Comparison of ENCODE assay signal across 16 cellular contexts in the genomic region with DNA sequence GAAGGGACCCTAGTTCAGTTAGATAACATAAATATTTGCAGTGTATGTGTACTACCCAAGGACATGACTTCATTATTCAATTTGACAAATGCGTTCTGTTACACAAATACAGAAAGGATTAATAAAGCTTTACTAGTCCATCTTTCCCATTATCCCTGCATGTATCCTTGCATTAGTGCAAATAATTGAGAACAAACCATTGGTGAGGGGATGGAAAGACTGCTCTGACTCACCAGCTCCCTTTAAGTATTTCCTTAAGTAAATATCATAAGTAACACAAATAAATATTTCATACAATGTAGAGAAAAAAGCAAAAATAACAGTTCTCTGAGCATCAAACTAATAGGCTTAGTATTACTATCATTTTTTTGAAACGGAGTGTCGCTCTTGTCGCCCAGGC. TPM values are rescaled to one million over a fixed set of nuclear protein-coding genes. Genes with fewer than 3 reads are reported as not detected.
DNase-seq lines count a peak whose midpoint lies in the region; ATAC-seq and TF ChIP-seq lines count a peak whose summit lies in the region.
"Had no signal": no experiment of that assay in that cellular context is flagged by ENCODE, and none has a peak within 500 bp of the region (broad histone marks: within the 10 kb centered on the region; RNA-seq: fewer than 3 reads in every experiment).

No MANE protein-coding gene starts in this region.

- no peaks in the 10 kb centered on the region for H3K36me3 ChIP-seq in PC-9 (ENCODE audit: low read depth)

- BruUV-seq in PC-9 (replicated peaks; lab: Mats Ljungman, UMichigan): no TSS peak

- peaks cover 14% of the 10 kb centered on the region for H3K36me3 Mint-ChIP-seq in chondrocyte (ENCODE audit: low read depth)

- peaks cover 19% of the 10 kb centered on the region for H3K4me1 Mint-ChIP-seq in chondrocyte (ENCODE audit: low read depth)

- peaks cover 14% of the 10 kb centered on the region; the same call in 1 of the 2 replicates for H3F3A ChIP-seq in PC-9 (ENCODE audit: insufficient read depth, low read depth)

- intact Hi-C loops in PC-9 (cut with micrococcal nuclease; ENCODE audit: unreplicated experiment): no loop called here

- POLR2A ChIA-PET in PC-9 (lab: Charles Lee; ENCODE audit: unreplicated experiment): interaction anchor here (0.7 kb wide), 1 partner anchor 316 kb away, joined by 8 read pairs; no protein-coding TSS in a partner anchor

- H3K9me2 ChIP-seq in PC-9 (ENCODE audit: insufficient read depth): no peaks in the 10 kb centered on the region

- H3K4me2 ChIP-seq in PC-9: no peak overlapping the region
- H3K4me2 ChIP-seq: BLaER1, GM23338 had no signal

- no peaks in the 10 kb centered on the region for H3K9me3 ChIP-seq in PC-9 (ENCODE audit: insufficient read depth, low read depth)

- H2AFZ ChIP-seq in PC-9: no peak overlapping the region
- H2AFZ ChIP-seq: GM23338 had no signal

- ATAC-seq in GM19328 (IDR thresholded peaks at IDR 0.05; ENCODE audit: unreplicated experiment) (no peak), HG02884 (IDR thresholded peaks at IDR 0.05; ENCODE audit: unreplicated experiment) (no peak), HG03354 (IDR thresholded peaks at IDR 0.05; ENCODE audit: poor library complexity, severe bottlenecking, unreplicated experiment) (no peak)
- ATAC-seq: CD8-positive, alpha-beta T cell; GM23338; HepG2 had no signal

- H3K27ac Mint-ChIP-seq in chondrocyte (ENCODE audit: unreplicated experiment): peak overlapping the region; percentile 79
- H3K27ac Mint-ChIP-seq: CD14-positive monocyte; CD8-positive, alpha-beta T cell; GM23338 had no signal

- peaks cover 23% of the 10 kb centered on the region for H3K79me2 ChIP-seq in PC-9 (ENCODE audit: low read depth)

- no peak overlapping the region for H3K4me3 Mint-ChIP-seq in chondrocyte (ENCODE audit: unreplicated experiment)
- H3K4me3 Mint-ChIP-seq: CD14-positive monocyte, GM23338 had no signal

- CTCF ChIA-PET in PC-9 (lab: Charles Lee): no interaction called here

- peaks cover 23% of the 10 kb centered on the region for H3K4me1 ChIP-seq in PC-9 (replicated peaks; ENCODE audit: insufficient read depth)

- no peaks in the 10 kb centered on the region for H3K27me3 ChIP-seq in PC-9 (ENCODE audit: insufficient read depth, low read depth)
- H3K27me3 ChIP-seq: BLaER1 had no signal

- H3K27ac ChIP-seq in PC-9: peak overlapping the region; percentile 88
- H3K27ac ChIP-seq: 22Rv1, BLaER1 had no signal

- H4K20me1 ChIP-seq in PC-9 (ENCODE audit: insufficient read depth): no peaks in the 10 kb centered on the region

- no peaks in the 10 kb centered on the region for H3K27me3 Mint-ChIP-seq in chondrocyte (ENCODE audit: low read depth)

- DNase-seq in DMS53 (lab: John Stamatoyannopoulos, UW) (peak; percentile 13), DMS53 treated with DMSO at 0.1 percent for 48 hours (lab: John Stamatoyannopoulos, UW; ENCODE audit: unreplicated experiment) (no peak), EH (ENCODE audit: low read depth) (peak; percentile 3), PC-9 (no peak), chondrocyte (ENCODE audit: low spot score) (no peak)
- DNase-seq: CD8-positive, alpha-beta T cell; GDM1; HCEC 1CT had no signal

- TF ChIP-seq CTCF in PC-9 (conservative IDR thresholded peaks at IDR 0.05) (no peak), chondrocyte (IDR thresholded peaks at IDR 0.05) (no peak)

- no peak overlapping the region for H3K4me3 ChIP-seq in PC-9
- H3K4me3 ChIP-seq: BLaER1, GM23338 had no signal

- peaks cover 32% of the 10 kb centered on the region for H3K9me3 Mint-ChIP-seq in chondrocyte (ENCODE audit: low read depth)

RNA-seq across cellular contexts. Expression of a gene that starts 1.9 kb away (rescaled TPM):
- total RNA-seq in PC-9 (2021) (10.3 and 11.2 TPM in 2 replicates), chondrocyte (11.5 to 15.1 TPM (median 13.0 TPM) in 3 replicates)

Comparison
In these comparisons a context has a peak if more than half of its experiments do, and no peak if none do; other contexts are left out.
1. DNase-seq: peak in DMS53 (single experiment) and EH (single experiment); none in DMS53 treated with DMSO at 0.1 percent for 48 hours (single experiment), PC-9 (0 of 2) and chondrocyte (single experiment).